7 cellular contexts compared by ENCODE assay signal in the genomic region with DNA sequence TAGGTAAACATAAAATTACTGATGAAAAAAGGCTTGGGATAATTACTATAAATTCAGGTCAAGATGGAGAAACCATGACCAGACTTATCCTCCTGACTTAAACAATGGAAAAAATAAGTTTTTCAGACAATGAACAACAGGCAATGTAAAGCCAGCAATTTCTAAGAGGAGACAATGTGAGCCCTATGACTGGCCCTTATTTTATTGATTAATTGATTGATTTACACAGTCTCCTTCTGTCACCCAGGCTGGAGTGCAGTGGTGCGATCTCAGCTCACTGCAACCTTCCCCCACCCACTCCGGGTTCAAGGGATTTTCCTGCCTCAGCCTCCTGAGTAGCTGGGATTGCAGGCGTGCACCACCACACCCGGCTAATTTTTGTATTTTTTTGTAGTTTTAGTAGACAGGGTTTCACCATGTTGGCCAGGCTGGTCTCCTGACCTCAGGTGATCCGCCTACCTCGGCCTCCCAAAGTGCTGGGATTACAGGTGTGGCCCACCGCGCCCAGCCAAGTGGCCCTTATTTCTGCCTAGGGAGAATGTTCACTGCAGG. TPM values are rescaled to one million over a fixed set of nuclear protein-coding genes. Genes with fewer than 3 reads are reported as not detected.
DNase-seq lines count a peak whose midpoint lies in the region; ATAC-seq and TF ChIP-seq lines count a peak whose summit lies in the region.
"Not testable (repeated sequence)": the region's sequence is repeated elsewhere in the genome, so short reads cannot be mapped to it uniquely, and the experiment has no call there.

No MANE protein-coding gene starts in this region.

- H3K9me3 ChIP-seq in CD4-positive, alpha-beta T cell (ENCODE audit: control insufficient read depth, low read length); Loucy (ENCODE audit: insufficient read depth, low read depth, low read length); naive thymus-derived CD4-positive, alpha-beta T cell (ENCODE audit: control insufficient read depth in 2 of 3, low read length in 3 of 3): not testable (repeated sequence)

- not testable (repeated sequence) for H3K27ac ChIP-seq in CD4-positive, alpha-beta T cell (ENCODE audit: low read depth, low read length)
- H3K27ac ChIP-seq in naive thymus-derived CD4-positive, alpha-beta T cell (ENCODE audit: low read depth, low read length): peak overlapping the region; percentile 9

- peaks cover 95% of the 10 kb centered on the region for H3K4me1 Mint-ChIP-seq in CD4-positive, alpha-beta T cell (ENCODE audit: low read depth)
- peaks cover 74% of the 10 kb centered on the region for H3K4me1 Mint-ChIP-seq in activated CD4-positive, alpha-beta T cell treated with anti-CD3 and anti-CD28 coated beads for 36 hours
- H3K4me1 Mint-ChIP-seq in activated naive CD4-positive, alpha-beta T cell treated with anti-CD3 and anti-CD28 coated beads for 36 hours (ENCODE audit: low read depth): peaks cover 78% of the 10 kb centered on the region
- peaks cover 50% of the 10 kb centered on the region for H3K4me1 Mint-ChIP-seq in glutamatergic neuron (ENCODE audit: low read depth, unreplicated experiment)
- peaks cover 32 to 98% (median 87%) of the 10 kb centered on the region in 7 donors for H3K4me1 Mint-ChIP-seq in naive thymus-derived CD4-positive, alpha-beta T cell
- H3K4me1 Mint-ChIP-seq in progenitor cell of endocrine pancreas (ENCODE audit: low read depth): peaks cover 38% of the 10 kb centered on the region

- TF ChIP-seq CTCF in CD4-positive, alpha-beta T cell (IDR thresholded peaks at IDR 0.05); Loucy (conservative IDR thresholded peaks at IDR 0.05; ENCODE audit: low read length); glutamatergic neuron (IDR thresholded peaks at IDR 0.05; ENCODE audit: partially characterized antibody, unreplicated experiment); progenitor cell of endocrine pancreas (IDR thresholded peaks at IDR 0.05; ENCODE audit: unreplicated experiment): not testable (repeated sequence)

- intact Hi-C loops in CD4-positive, alpha-beta T cell (cut with DNase I, micrococcal nuclease); activated CD4-positive, alpha-beta T cell treated with anti-CD3 and anti-CD28 coated beads for 36 hours (cut with DNase I, micrococcal nuclease); activated naive CD4-positive, alpha-beta T cell treated with anti-CD3 and anti-CD28 coated beads for 36 hours (cut with micrococcal nuclease): not testable (repeated sequence)
- intact Hi-C loops in naive thymus-derived CD4-positive, alpha-beta T cell (cut with micrococcal nuclease): loop anchor here in 1 of 2 donors (1.0 kb wide), 1 partner anchor 8 kb away; no protein-coding TSS in a partner anchor

- H3K4me1 ChIP-seq in Loucy (ENCODE audit: insufficient read depth, low read length, poor library complexity, severe bottlenecking): peaks cover 20% of the 10 kb centered on the region
- peaks cover 64 to 65% of the 10 kb centered on the region in 2 donors for H3K4me1 ChIP-seq in naive thymus-derived CD4-positive, alpha-beta T cell (ENCODE audit: control insufficient read depth in 2 of 2, insufficient read depth in 2 of 2, low read length in 2 of 2)

- H3K36me3 Mint-ChIP-seq in CD4-positive, alpha-beta T cell (ENCODE audit: low read depth): peaks cover 88% of the 10 kb centered on the region
- peaks cover 32% of the 10 kb centered on the region for H3K36me3 Mint-ChIP-seq in activated CD4-positive, alpha-beta T cell treated with anti-CD3 and anti-CD28 coated beads for 36 hours (ENCODE audit: low read depth)
- H3K36me3 Mint-ChIP-seq in activated naive CD4-positive, alpha-beta T cell treated with anti-CD3 and anti-CD28 coated beads for 36 hours (ENCODE audit: low read depth): peaks cover 20% of the 10 kb centered on the region
- not testable (repeated sequence) for H3K36me3 Mint-ChIP-seq in glutamatergic neuron (ENCODE audit: unreplicated experiment)
- H3K36me3 Mint-ChIP-seq in naive thymus-derived CD4-positive, alpha-beta T cell: peaks cover 11 to 46% (median 26%) of the 10 kb centered on the region in 5 donors
- peaks cover 30% of the 10 kb centered on the region for H3K36me3 Mint-ChIP-seq in progenitor cell of endocrine pancreas (ENCODE audit: insufficient read depth)

- H3K4me3 Mint-ChIP-seq in CD4-positive, alpha-beta T cell: peak overlapping the region; percentile 55
- not testable (repeated sequence) for H3K4me3 Mint-ChIP-seq in activated CD4-positive, alpha-beta T cell treated with anti-CD3 and anti-CD28 coated beads for 36 hours; activated naive CD4-positive, alpha-beta T cell treated with anti-CD3 and anti-CD28 coated beads for 36 hours; progenitor cell of endocrine pancreas (ENCODE audit: low read depth)
- peak overlapping the region; percentile 75 for H3K4me3 Mint-ChIP-seq in glutamatergic neuron (ENCODE audit: unreplicated experiment)
- H3K4me3 Mint-ChIP-seq in naive thymus-derived CD4-positive, alpha-beta T cell: peak overlapping the region in 9 of 10 donors; percentile 31 to 98 (median 53)

- H3F3A ChIP-seq in Loucy (ENCODE audit: low read depth): not testable (repeated sequence)

- not testable (repeated sequence) for H3K27me3 Mint-ChIP-seq in CD4-positive, alpha-beta T cell; activated CD4-positive, alpha-beta T cell treated with anti-CD3 and anti-CD28 coated beads for 36 hours; activated naive CD4-positive, alpha-beta T cell treated with anti-CD3 and anti-CD28 coated beads for 36 hours (ENCODE audit: low read depth); glutamatergic neuron (ENCODE audit: unreplicated experiment); naive thymus-derived CD4-positive, alpha-beta T cell; progenitor cell of endocrine pancreas

- peak overlapping the region; percentile 57 for H3K27ac Mint-ChIP-seq in CD4-positive, alpha-beta T cell
- H3K27ac Mint-ChIP-seq in activated CD4-positive, alpha-beta T cell treated with anti-CD3 and anti-CD28 coated beads for 36 hours: peak overlapping the region; percentile 71
- H3K27ac Mint-ChIP-seq in activated naive CD4-positive, alpha-beta T cell treated with anti-CD3 and anti-CD28 coated beads for 36 hours: peak overlapping the region; percentile 68
- H3K27ac Mint-ChIP-seq in glutamatergic neuron (ENCODE audit: unreplicated experiment): peak overlapping the region; percentile 86
- H3K27ac Mint-ChIP-seq in naive thymus-derived CD4-positive, alpha-beta T cell: peak overlapping the region in 7 of 9 donors; percentile 13 to 83 (median 61)
- H3K27ac Mint-ChIP-seq in progenitor cell of endocrine pancreas: peak overlapping the region; percentile 60

- DNase-seq in CD4-positive, alpha-beta T cell; activated CD4-positive, alpha-beta T cell treated with anti-CD3 and anti-CD28 coated beads for 36 hours; activated naive CD4-positive, alpha-beta T cell treated with anti-CD3 and anti-CD28 coated beads for 36 hours; naive thymus-derived CD4-positive, alpha-beta T cell; progenitor cell of endocrine pancreas (ENCODE audit: low spot score, unreplicated experiment): not testable (repeated sequence)
- DNase-seq in glutamatergic neuron: peak; percentile 37

- H3K4me3 ChIP-seq in Loucy (ENCODE audit: low read length, poor library complexity, severe bottlenecking); naive thymus-derived CD4-positive, alpha-beta T cell (ENCODE audit: low read length): not testable (repeated sequence)

- not testable (repeated sequence) for H3K9me3 Mint-ChIP-seq in CD4-positive, alpha-beta T cell; activated CD4-positive, alpha-beta T cell treated with anti-CD3 and anti-CD28 coated beads for 36 hours (ENCODE audit: low read depth); activated naive CD4-positive, alpha-beta T cell treated with anti-CD3 and anti-CD28 coated beads for 36 hours; glutamatergic neuron (ENCODE audit: unreplicated experiment); naive thymus-derived CD4-positive, alpha-beta T cell
- H3K9me3 Mint-ChIP-seq in progenitor cell of endocrine pancreas (ENCODE audit: low read depth): peaks cover 20% of the 10 kb centered on the region

- ATAC-seq in CD4-positive, alpha-beta T cell (ENCODE audit: poor library complexity); activated CD4-positive, alpha-beta T cell treated with anti-CD3 and anti-CD28 coated beads for 36 hours; naive thymus-derived CD4-positive, alpha-beta T cell: not testable (repeated sequence)

- H2AFZ ChIP-seq in Loucy (ENCODE audit: low read length): not testable (repeated sequence)

- not testable (repeated sequence) for H3K9me2 ChIP-seq in Loucy (replicated peaks; ENCODE audit: low read depth, low read length)

- peaks cover 81% of the 10 kb centered on the region for H4K20me1 ChIP-seq in Loucy (ENCODE audit: insufficient read depth, low read length, poor library complexity, severe bottlenecking)

- POLR2A ChIA-PET in CD4-positive, alpha-beta T cell (lab: Charles Lee); activated CD4-positive, alpha-beta T cell treated with anti-CD3 and anti-CD28 coated beads for 36 hours (lab: Charles Lee): not testable (repeated sequence)
- POLR2A ChIA-PET in naive thymus-derived CD4-positive, alpha-beta T cell (lab: Charles Lee): interaction anchor here (1.0 to 2.4 kb wide), 3 partner anchors 10 to 78 kb away, joined by 3 to 12 read pairs (median 5); partner anchors contain the start of gene SERINC1

- not testable (repeated sequence) for H3K9ac ChIP-seq in Loucy (ENCODE audit: low read depth, low read length, poor library complexity, severe bottlenecking)

- H3K79me2 ChIP-seq in Loucy (ENCODE audit: insufficient read depth, low read length): peaks cover 67% of the 10 kb centered on the region

- CTCF ChIA-PET in CD4-positive, alpha-beta T cell (lab: Charles Lee); naive thymus-derived CD4-positive, alpha-beta T cell (lab: Charles Lee): not testable (repeated sequence)
- CTCF ChIA-PET in activated CD4-positive, alpha-beta T cell treated with anti-CD3 and anti-CD28 coated beads for 36 hours (lab: Charles Lee): interaction anchor here (0.6 kb wide), 1 partner anchor 48 kb away, joined by 3 read pairs; no protein-coding TSS in a partner anchor
- CTCF ChIA-PET in activated naive CD4-positive, alpha-beta T cell treated with anti-CD3 and anti-CD28 coated beads for 36 hours (lab: Charles Lee): interaction anchor here (0.9 kb wide), 1 partner anchor 10 kb away, joined by 3 read pairs; no protein-coding TSS in a partner anchor

- peak overlapping the region; percentile 35 for H3K4me2 ChIP-seq in Loucy (ENCODE audit: low read depth, low read length, poor library complexity, severe bottlenecking)

- peaks cover 29% of the 10 kb centered on the region for H3K36me3 ChIP-seq in Loucy (ENCODE audit: insufficient read depth, low read length)
- peaks cover 11 to 28% (median 21%) of the 10 kb centered on the region in 3 experiments for H3K36me3 ChIP-seq in naive thymus-derived CD4-positive, alpha-beta T cell (ENCODE audit: control insufficient read depth in 2 of 3, insufficient read depth in 3 of 3, low read length in 3 of 3)

- not testable (repeated sequence) for H3K27me3 ChIP-seq in CD4-positive, alpha-beta T cell (ENCODE audit: control insufficient read depth, insufficient read depth, low read length); Loucy (ENCODE audit: insufficient read depth, low read length, poor library complexity, severe bottlenecking); naive thymus-derived CD4-positive, alpha-beta T cell (ENCODE audit: control insufficient read depth in 2 of 2, insufficient read depth in 2 of 2, low read length in 2 of 2)

RNA-seq across cellular contexts. Expression of gene SERINC1, which starts 11.7 kb away (rescaled TPM):
- total RNA-seq in CD4-positive, alpha-beta T cell: 100 to 1,000 TPM; 175 to 178 TPM
- total RNA-seq in activated CD4-positive, alpha-beta T cell treated with anti-CD3 and anti-CD28 coated beads for 36 hours: 10 to 100 TPM; 35.2 to 46.3 TPM
- total RNA-seq in activated naive CD4-positive, alpha-beta T cell treated with anti-CD3 and anti-CD28 coated beads for 36 hours: 10 to 100 TPM; 50.1 to 50.4 TPM
- total RNA-seq in glutamatergic neuron (ENCODE audit: unreplicated experiment) (300 TPM), progenitor cell of endocrine pancreas (88.2 and 91.1 TPM in 2 replicates)
- 100 to 1,000 TPM in 4 of 5 experiments, 10 to 100 TPM in 1; 63.7 to 139 (median 130) TPM for total RNA-seq in naive thymus-derived CD4-positive, alpha-beta T cell
- polyA plus RNA-seq in naive thymus-derived CD4-positive, alpha-beta T cell: 100 to 1,000 TPM; 117 to 141 TPM
